Comparison of ENCODE assay signal across 8 cellular contexts in the genomic region with DNA sequence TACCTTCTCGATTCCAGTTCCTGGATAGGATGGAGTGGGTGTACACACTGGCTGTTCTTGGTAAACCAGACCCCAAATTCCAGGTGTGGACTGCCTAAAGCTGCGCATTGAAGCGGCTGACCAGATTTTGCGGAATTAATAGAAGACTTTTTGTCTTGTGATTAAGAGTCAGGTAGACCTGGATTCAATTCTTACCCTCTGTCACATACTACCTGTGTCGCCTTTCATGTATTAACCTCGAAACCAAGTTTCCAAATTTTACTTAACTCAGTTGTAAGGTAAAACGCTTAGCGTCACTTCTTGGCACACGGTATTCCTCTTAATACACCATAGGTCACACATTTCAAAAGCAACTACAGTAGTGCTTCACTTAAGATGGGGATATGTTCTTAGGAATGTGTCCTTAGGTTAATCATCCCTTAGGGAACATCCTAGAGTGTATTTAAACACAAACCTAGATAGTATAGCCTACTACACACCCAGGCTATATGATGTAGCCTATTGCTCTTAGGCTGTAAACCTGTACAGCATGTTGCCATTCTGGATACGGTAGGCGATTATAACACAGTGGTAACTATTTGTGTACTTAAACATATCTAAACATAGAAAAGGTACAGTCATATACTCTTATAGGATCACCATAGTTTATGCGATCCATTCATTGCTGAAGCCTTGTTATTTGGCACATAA. TPM values are rescaled to one million over a fixed set of nuclear protein-coding genes. Genes with fewer than 3 reads are reported as not detected.
DNase-seq lines count a peak whose midpoint lies in the region; ATAC-seq and TF ChIP-seq lines count a peak whose summit lies in the region.

No MANE protein-coding gene starts in this region.

- no peaks in the 10 kb centered on the region for H3K27me3 Mint-ChIP-seq in Calu3 (ENCODE audit: unreplicated experiment)
- no peaks in the 10 kb centered on the region for H3K27me3 Mint-ChIP-seq in endodermal cell (ENCODE audit: insufficient read depth)

- peak overlapping the region; percentile 99 for H3K4me3 Mint-ChIP-seq in Calu3 (ENCODE audit: low read depth, unreplicated experiment)
- peak overlapping the region; percentile 94 for H3K4me3 Mint-ChIP-seq in endodermal cell

- H3K36me3 Mint-ChIP-seq in Calu3 (ENCODE audit: insufficient read depth, unreplicated experiment) (peaks cover 40% of the 10 kb centered on the region), endodermal cell (ENCODE audit: low read depth) (peaks cover 20% of the 10 kb centered on the region)

- CTCF ChIA-PET in Calu3 (lab: Charles Lee) = interaction anchor here (0.7 to 1.1 kb wide), 3 partner anchors 153 to 192 kb away, joined by 3 to 6 read pairs (median 3); a partner anchor contains a TSS

- H3K27ac ChIP-seq in OCI-LY3 (ENCODE audit: low read length) = peak overlapping the region; percentile 75
- peak overlapping the region; percentile 21 for H3K27ac ChIP-seq in endodermal cell (ENCODE audit: low read depth, low read length)
- peak overlapping the region; percentile 79 for H3K27ac ChIP-seq in osteoblast (ENCODE audit: low read depth, low read length)

- H3K9me3 ChIP-seq in OCI-LY3 (ENCODE audit: insufficient read depth, low read length) (peaks cover 4% of the 10 kb centered on the region; the same call in 1 of the 2 replicates), endodermal cell (ENCODE audit: control insufficient read depth, low read length) (peaks cover 3% of the 10 kb centered on the region), osteoblast (ENCODE audit: low read depth, low read length) (no peaks in the 10 kb centered on the region)

- H3K36me3 ChIP-seq in OCI-LY3 (replicated peaks; ENCODE audit: low read depth, low read length) (peaks cover 30% of the 10 kb centered on the region), endodermal cell (ENCODE audit: control insufficient read depth, insufficient read depth, low read length) (peaks cover 18% of the 10 kb centered on the region), osteoblast (ENCODE audit: insufficient read depth, low read length) (peaks cover 9% of the 10 kb centered on the region)

- H3K9me3 Mint-ChIP-seq in Calu3 (ENCODE audit: low read depth, unreplicated experiment) (no peaks in the 10 kb centered on the region), endodermal cell (peaks cover 8% of the 10 kb centered on the region)

- BruUV-seq in Calu3 (replicated peaks; lab: Mats Ljungman, UMichigan) = TSS peak; percentile 95

- H2AFZ ChIP-seq in OCI-LY3 (ENCODE audit: low read depth, low read length) (peak overlapping the region; percentile 92), osteoblast (ENCODE audit: low read length) (peak overlapping the region; percentile 94)

- H3K9ac ChIP-seq in OCI-LY3 (ENCODE audit: low read length) (peak overlapping the region; percentile 84), endodermal cell (ENCODE audit: extremely low read depth, low read length, poor library complexity, severe bottlenecking) (peak overlapping the region; percentile 65)

- H3K4me3 ChIP-seq in OCI-LY3 (ENCODE audit: low read length) (peak overlapping the region; percentile 97), endodermal cell (ENCODE audit: low read length) (peak overlapping the region; percentile 97), osteoblast (ENCODE audit: insufficient read depth, low read length) (peak overlapping the region; percentile 96)

- H3K4me1 ChIP-seq in OCI-LY3 (ENCODE audit: low read length) (peaks cover 52% of the 10 kb centered on the region), endodermal cell (ENCODE audit: control insufficient read depth, insufficient read depth, low read length) (no peaks in the 10 kb centered on the region), osteoblast (ENCODE audit: insufficient read depth, low read length) (peaks cover 12% of the 10 kb centered on the region)

- H3K27me3 ChIP-seq in OCI-LY3 (ENCODE audit: low read depth, low read length) = no peaks in the 10 kb centered on the region
- H3K27me3 ChIP-seq in endodermal cell (ENCODE audit: control insufficient read depth, insufficient read depth, low read length, poor library complexity, severe bottlenecking) = no peaks in the 10 kb centered on the region
- no peaks in the 10 kb centered on the region for H3K27me3 ChIP-seq in osteoblast (ENCODE audit: insufficient read depth, low read length)

- ATAC-seq in HG03159 (IDR thresholded peaks at IDR 0.05; ENCODE audit: unreplicated experiment) = no peak
- ATAC-seq in GM19397 (IDR thresholded peaks at IDR 0.05; ENCODE audit: unreplicated experiment) = no peak

- peak overlapping the region; percentile 88 for H3K4me2 ChIP-seq in OCI-LY3 (ENCODE audit: low read length)
- H3K4me2 ChIP-seq in osteoblast (ENCODE audit: insufficient read depth, low read length) = peak overlapping the region; percentile 84

- H3K4me1 Mint-ChIP-seq in Calu3 (ENCODE audit: low read depth, unreplicated experiment) (peaks cover 19% of the 10 kb centered on the region), endodermal cell (peaks cover 16% of the 10 kb centered on the region)

- TF ChIP-seq CTCF in Calu3 (IDR thresholded peaks at IDR 0.05; ENCODE audit: unreplicated experiment) (no peak), OCI-LY3 (IDR thresholded peaks at IDR 0.05; ENCODE audit: low read depth, low read length) (no peak), endodermal cell (conservative IDR thresholded peaks at IDR 0.05) (no peak), osteoblast (IDR thresholded peaks at IDR 0.05; ENCODE audit: extremely low read depth, low read depth, low read length) (no peak)

- H4K20me1 ChIP-seq in OCI-LY3 (ENCODE audit: insufficient read depth, low read length) (0 out of 2 replicates have a peak, but pooled peaks cover 4% of the 10 kb centered on the region), osteoblast (ENCODE audit: insufficient read depth, low read length) (peaks cover 34% of the 10 kb centered on the region)

- 76 to 90% methylated on average over 8 to 12 of the region's 12 CpGs for WGBS in endodermal cell (ENCODE audit: insufficient coverage in 1 of 2, insufficient read length in 1 of 2), 2 experiments

- H3K27ac Mint-ChIP-seq in Calu3 (ENCODE audit: unreplicated experiment) (peak overlapping the region; percentile 98), endodermal cell (peak overlapping the region; percentile 97)

- no peak for DNase-seq in Calu3
- no peak for DNase-seq in endodermal cell
- no peak for DNase-seq in osteoblast (ENCODE audit: insufficient read length, low spot score, missing footprints)
- DNase-seq in HuH-7.5 (ENCODE audit: low spot score) = no peak
- no peak for DNase-seq in islet precursor cell

- H3K79me2 ChIP-seq in OCI-LY3 (ENCODE audit: low read length) (peaks cover 42% of the 10 kb centered on the region), osteoblast (ENCODE audit: insufficient read depth, low read length) (peaks cover 42% of the 10 kb centered on the region)

- intact Hi-C loops in Calu3 (cut with micrococcal nuclease; ENCODE audit: unreplicated experiment) = loop anchor here (5.0 kb wide), 1 partner anchor 224 kb away; no protein-coding TSS in a partner anchor

RNA-seq across cellular contexts. Expression of a gene that starts 0.7 kb away (rescaled TPM):
- total RNA-seq in Calu3 (2022) = 28.8 and 33.5 TPM in 2 replicates
- 10 to 100 TPM; 28.4 to 30.3 TPM for total RNA-seq in endodermal cell
- polyA plus RNA-seq in endodermal cell (2013, experiment 1 of 2) = 23.3 TPM
- polyA plus RNA-seq in endodermal cell (2013, experiment 2 of 2) = 22.4 TPM
- 41.8 and 49.6 TPM in 2 replicates for total RNA-seq in osteoblast

Comparison
In these comparisons a context has a peak if more than half of its experiments do, and no peak if none do; other contexts are left out.
1. H3K27ac ChIP-seq: peak in every context shown above with its lines; median percentile 79 in osteoblast; 75 in OCI-LY3; 21 in endodermal cell.